Comparison of ENCODE assay signal across 40 cellular contexts in genomic region chr11:74778581-74778980, GRCh38. TPM values are rescaled to one million over a fixed set of nuclear protein-coding genes. Genes with fewer than 3 reads are reported as not detected.
"Had no signal": no experiment of that assay in that cellular context is flagged by ENCODE, and none has a peak within 500 bp of the region (broad histone marks: within the 10 kb centered on the region; RNA-seq: fewer than 3 reads in every experiment).

No MANE protein-coding gene starts in this region.

- H3K27me3 ChIP-seq: MG63 had no signal

- DNase-seq: Karpas-422, Kasumi-1, MG63, MM.1S, MV-4-11, NCI-H1048, NCI-H1092, NCI-H1092 treated with DMSO at 0.1 percent for 48 hours, NCI-H1105, NCI-H1105 treated with DMSO at 0.1 percent for 48 hours, NCI-H1417, NCI-H1417 treated with DMSO at 0.1 percent for 48 hours, NCI-H1436, NCI-H1436 treated with DMSO at 0.1 percent for 48 hours, NCI-H1694, NCI-H1694 treated with DMSO at 0.1 percent for 48 hours, NCI-H187, NCI-H187 treated with DMSO at 0.1 percent for 48 hours, NCI-H1930, NCI-H2029, NCI-H2029 treated with DMSO at 0.1 percent for 48 hours, NCI-H2081, NCI-H2081 treated with DMSO at 0.1 percent for 48 hours, NCI-H2107, NCI-H2171, NCI-H2171 treated with DMSO at 0.1 percent for 48 hours, NCI-H2227 treated with DMSO at 0.1 percent for 48 hours, NCI-H226, NCI-H345, NCI-H446, NCI-H446 treated with DMSO at 0.1 percent for 48 hours, NCI-H510A, NCI-H510A treated with DMSO at 0.1 percent for 48 hours, NCI-H524, NCI-H524 treated with DMSO at 0.1 percent for 48 hours, NCI-H526 had no signal

- H3K4me3 ChIP-seq: MG63 had no signal

- H3K36me3 ChIP-seq: MG63 had no signal

- H3K9me3 ChIP-seq: MG63 had no signal

RNA-seq across cellular contexts. Expression of gene CHRDL2, which starts 47.4 kb away (rescaled TPM):
- total RNA-seq: LHCN-M2, M059J, MCF 10A, NCI-H460 had no signal
